ENCODE assay signal across 32 cellular contexts in genomic region chr18:31413137-31413536, GRCh38. TPM values are rescaled to one million over a fixed set of nuclear protein-coding genes. Genes with fewer than 3 reads are reported as not detected.
"Had no signal": no experiment of that assay in that cellular context is flagged by ENCODE, and none has a peak within 500 bp of the region (broad histone marks: within the 10 kb centered on the region; RNA-seq: fewer than 3 reads in every experiment).

No MANE protein-coding gene starts in this region.

- H3K4me1 ChIP-seq: stomach, suprapubic skin, testis, thyroid gland, tibial artery, tibial nerve, transverse colon, upper lobe of left lung, upper lobe of right lung, uterus, vagina had no signal

- ATAC-seq: stimulated activated memory B cell treated with anti-CD40 and anti-IgM and Interleukin-4, amounts not matched to agents 10 μg/mL and 1 μg/mL and 100 μg/mL, for 72 hours; stimulated activated naive B cell treated with anti-CD40 and anti-IgM and Interleukin-4, amounts not matched to agents 10 μg/mL and 1 μg/mL and 100 μg/mL, for 72 hours; stimulated activated naive CD8-positive, alpha-beta T cell treated with anti-CD3 and anti-CD28 coated beads, Interleukin-15, amount 100 ng/mL, for 72 hours; stimulated activated naive CD8-positive, alpha-beta T cell treated with anti-CD3 and anti-CD28 coated beads, Interleukin-15, Interleukin-2, amounts not matched to agents 100 U/mL and 50 U/mL, for 24 hours; upper lobe of right lung had no signal

- H3K4me3 ChIP-seq: stomach, suprapubic skin, testis, thoracic aorta, thyroid gland, tibial artery, tibial nerve, transverse colon, upper lobe of left lung, upper lobe of right lung, uterus, vagina had no signal

- H3K36me3 ChIP-seq: stomach, suprapubic skin, thoracic aorta, thyroid gland, tibial artery, tibial nerve, transverse colon, upper lobe of left lung, upper lobe of right lung, uterus, vagina had no signal

- H3K9me3 Mint-ChIP-seq: type B pancreatic cell had no signal

- H3K4me3 Mint-ChIP-seq: stimulated activated memory B cell treated with anti-CD40 and anti-IgM and Interleukin-4, amounts not matched to agents 10 μg/mL and 1 μg/mL and 100 μg/mL, for 72 hours; stimulated activated naive B cell treated with anti-CD40 and anti-IgM and Interleukin-4, amounts not matched to agents 10 μg/mL and 1 μg/mL and 100 μg/mL, for 72 hours; stimulated activated naive CD8-positive, alpha-beta T cell treated with anti-CD3 and anti-CD28 coated beads, Interleukin-15, amount 100 ng/mL, for 72 hours; stimulated activated naive CD8-positive, alpha-beta T cell treated with anti-CD3 and anti-CD28 coated beads, Interleukin-15, Interleukin-2, amounts not matched to agents 100 ng/mL and 50 ng/mL, for 24 hours; type B pancreatic cell had no signal

- H3K27me3 ChIP-seq: stomach, suprapubic skin, testis, thyroid gland, tibial artery, tibial nerve, transverse colon, upper lobe of left lung, upper lobe of right lung, uterus, vagina had no signal

- H3K27ac ChIP-seq: stomach, suprapubic skin, testis, thoracic aorta, thyroid gland, tibial artery, tibial nerve, transverse colon, upper lobe of left lung, upper lobe of right lung, uterus, vagina had no signal

- H3K4me1 Mint-ChIP-seq: stimulated activated memory B cell treated with anti-CD40 and anti-IgM and Interleukin-4, amounts not matched to agents 10 μg/mL and 1 μg/mL and 100 μg/mL, for 72 hours; stimulated activated naive B cell treated with anti-CD40 and anti-IgM and Interleukin-4, amounts not matched to agents 10 μg/mL and 1 μg/mL and 100 μg/mL, for 72 hours; stimulated activated naive CD8-positive, alpha-beta T cell treated with anti-CD3 and anti-CD28 coated beads, Interleukin-15, amount 100 ng/mL, for 72 hours had no signal

- DNase-seq: stimulated activated CD4-positive, alpha-beta T cell treated with anti-CD3 and anti-CD28 coated beads, Interleukin-2, amount 100 ng/mL, for 48 hours; stimulated activated CD4-positive, alpha-beta T cell treated with anti-CD3 and anti-CD28 coated beads, Interleukin-4, amount 100 ng/mL, for 1 hour; stimulated activated CD4-positive, alpha-beta T cell treated with anti-CD3 and anti-CD28 coated beads, Interleukin-4, amount 100 ng/mL, for 24 hours; stimulated activated CD4-positive, alpha-beta T cell treated with anti-CD3 and anti-CD28 coated beads, Interleukin-4, amount 100 ng/mL, for 4 hours; stimulated activated CD8-positive, alpha-beta memory T cell treated with anti-CD3 and anti-CD28 coated beads, Interleukin-4, amount 100 ng/mL, for 48 hours; stimulated activated naive B cell treated with anti-CD40 and anti-IgM and Interleukin-4, amounts not matched to agents 10 μg/mL and 1 μg/mL and 100 μg/mL, for 72 hours; stimulated activated naive CD4-positive, alpha-beta T cell; stimulated activated naive CD4-positive, alpha-beta T cell treated with Interleukin-2 at 50 U/mL for 16 hours; stimulated activated naive CD8-positive, alpha-beta T cell treated with anti-CD3 and anti-CD28 coated beads, Interleukin-15, amount 100 ng/mL, for 72 hours; stimulated activated naive CD8-positive, alpha-beta T cell treated with anti-CD3 and anti-CD28 coated beads, Interleukin-15, Interleukin-2, amounts not matched to agents 100 U/mL and 50 U/mL, for 24 hours; stomach; substantia nigra; testis; thyroid gland; tibial artery; transverse colon; trophoblast cell; upper lobe of left lung; upper lobe of right lung; uterus had no signal

- FAIRE-seq: urothelium cell line had no signal

- H3K9me3 ChIP-seq: stomach, suprapubic skin, testis, thoracic aorta, thyroid gland, tibial artery, tibial nerve, transverse colon, upper lobe of left lung, upper lobe of right lung, uterus, vagina had no signal

- H3K27ac Mint-ChIP-seq: stimulated activated memory B cell treated with anti-CD40 and anti-IgM and Interleukin-4, amounts not matched to agents 10 μg/mL and 1 μg/mL and 100 μg/mL, for 72 hours; stimulated activated naive B cell treated with anti-CD40 and anti-IgM and Interleukin-4, amounts not matched to agents 10 μg/mL and 1 μg/mL and 100 μg/mL, for 72 hours; stimulated activated naive CD8-positive, alpha-beta T cell treated with anti-CD3 and anti-CD28 coated beads, Interleukin-15, amount 100 ng/mL, for 72 hours; stimulated activated naive CD8-positive, alpha-beta T cell treated with anti-CD3 and anti-CD28 coated beads, Interleukin-15, Interleukin-2, amounts not matched to agents 100 ng/mL and 50 ng/mL, for 24 hours; type B pancreatic cell had no signal

- H3K36me3 Mint-ChIP-seq: stimulated activated memory B cell treated with anti-CD40 and anti-IgM and Interleukin-4, amounts not matched to agents 10 μg/mL and 1 μg/mL and 100 μg/mL, for 72 hours; stimulated activated naive B cell treated with anti-CD40 and anti-IgM and Interleukin-4, amounts not matched to agents 10 μg/mL and 1 μg/mL and 100 μg/mL, for 72 hours had no signal

RNA-seq across cellular contexts. Expression of gene DSG3, which starts 34.4 kb away (rescaled TPM):
- total RNA-seq: subcutaneous adipose tissue, tibial nerve, upper lobe of left lung had no signal

RNA-seq across cellular contexts. Expression of gene DSG4, which starts 36.6 kb away (rescaled TPM):
- total RNA-seq: subcutaneous adipose tissue, temporal lobe, thoracic aorta, thyroid gland, tibial nerve, transverse colon, upper lobe of left lung, upper lobe of right lung, ureter, vagina had no signal
- polyA plus RNA-seq: urinary bladder had no signal
